In genomic region chr22:37999640-38000272, GRCh38 we compare ENCODE assay signal across 9 cellular contexts. TPM values are rescaled to one million over a fixed set of nuclear protein-coding genes. Genes with fewer than 3 reads are reported as not detected.
A peak's percentile ranks its signal among the peaks of the same experiment; 100 is the strongest.
DNase-seq lines count a peak whose midpoint lies in the region; ATAC-seq, FAIRE-seq and TF ChIP-seq lines count a peak whose summit lies in the region.
"Had no signal": no experiment of that assay in that cellular context is flagged by ENCODE, and none has a peak within 500 bp of the region (broad histone marks: within the 10 kb centered on the region; RNA-seq: fewer than 3 reads in every experiment).

No MANE protein-coding gene starts in this region.

- intact Hi-C loops in CD14-positive monocyte (cut with micrococcal nuclease) (no loop called here), left colon (cut with DNase I, micrococcal nuclease) (no loop called here)

- H3K4me1 Mint-ChIP-seq in CD14-positive monocyte: peaks cover 11% of the 10 kb centered on the region
- no peaks in the 10 kb centered on the region for H3K4me1 Mint-ChIP-seq in activated T-helper 17 cell treated with anti-CD3 and anti-CD28 coated beads, Interleukin-2, amount 50 U/mL, for 72 hours

- ATAC-seq in activated T-helper 17 cell treated with anti-CD3 and anti-CD28 coated beads, Interleukin-2, amount 50 U/mL, for 72 hours (replicated peaks): peak; percentile 78
- ATAC-seq in GM18907 (IDR thresholded peaks at IDR 0.05; ENCODE audit: unreplicated experiment) (no peak), left colon (no peak)

- DNase-seq in CD14-positive monocyte (ENCODE audit: low spot score) (peak; percentile 61), LHCN-M2 (ENCODE audit: low read depth) (peak; percentile 83), kidney epithelial cell (ENCODE audit: low read depth) (peak; percentile 7), left colon (no peak), RCC 7860 (ENCODE audit: low spot score) (no peak), HuH-7 (ENCODE audit: low spot score) (no peak)

- no peak overlapping the region for H3K4me3 ChIP-seq in kidney epithelial cell (ENCODE audit: low read depth, low read length)

- TF ChIP-seq CTCF in CD14-positive monocyte (IDR thresholded peaks at IDR 0.05) (no peak), kidney epithelial cell (IDR thresholded peaks at IDR 0.05; ENCODE audit: insufficient read depth, low read length, poor library complexity, severe bottlenecking) (no peak)

- H3K27me3 Mint-ChIP-seq in CD14-positive monocyte (ENCODE audit: low read depth in 3 of 3): peaks cover 2 to 4% (median 2%) of the 10 kb centered on the region in 3 donors
- H3K27me3 Mint-ChIP-seq in activated T-helper 17 cell treated with anti-CD3 and anti-CD28 coated beads, Interleukin-2, amount 50 U/mL, for 72 hours: no peaks in the 10 kb centered on the region

- H3K27ac Mint-ChIP-seq in CD14-positive monocyte: peak overlapping the region in 1 of 7 donors; percentile 47
- no peak overlapping the region for H3K27ac Mint-ChIP-seq in activated T-helper 17 cell treated with anti-CD3 and anti-CD28 coated beads, Interleukin-2, amount 50 U/mL, for 72 hours

- peaks cover 8% of the 10 kb centered on the region for H3K27me3 ChIP-seq in kidney epithelial cell (ENCODE audit: control insufficient read depth, insufficient read depth, low read length)

- no peak for FAIRE-seq in RCC 7860 (lab: Jason Lieb, UNC)

- H3K9me3 Mint-ChIP-seq in CD14-positive monocyte: no peaks in the 10 kb centered on the region
- no peaks in the 10 kb centered on the region for H3K9me3 Mint-ChIP-seq in activated T-helper 17 cell treated with anti-CD3 and anti-CD28 coated beads, Interleukin-2, amount 50 U/mL, for 72 hours

- no peak overlapping the region for H3K4me3 Mint-ChIP-seq in CD14-positive monocyte
- no peak overlapping the region for H3K4me3 Mint-ChIP-seq in activated T-helper 17 cell treated with anti-CD3 and anti-CD28 coated beads, Interleukin-2, amount 50 U/mL, for 72 hours

- no peaks in the 10 kb centered on the region for H3K36me3 Mint-ChIP-seq in CD14-positive monocyte
- no peaks in the 10 kb centered on the region for H3K36me3 Mint-ChIP-seq in activated T-helper 17 cell treated with anti-CD3 and anti-CD28 coated beads, Interleukin-2, amount 50 U/mL, for 72 hours (ENCODE audit: low read depth)

- H3K36me3 ChIP-seq in kidney epithelial cell (ENCODE audit: control insufficient read depth, insufficient read depth, low read length): no peaks in the 10 kb centered on the region

RNA-seq across cellular contexts. Expression of gene SOX10, which starts 15.4 kb away (rescaled TPM):
- not detected for polyA plus RNA-seq in CD14-positive monocyte
- total RNA-seq in LHCN-M2 (2014; rRNA removed) (not detected in 2 replicates), kidney epithelial cell (not detected in 2 replicates), left colon (1 to 10 TPM; 1.5 to 3.7 TPM)
- polyA plus RNA-seq in LHCN-M2 (2012): 0.04 TPM
- total RNA-seq in activated T-helper 17 cell treated with anti-CD3 and anti-CD28 coated beads, Interleukin-2, amount 50 U/mL, for 72 hours: not detected
- total RNA-seq: T-helper 1 cell treated with Interleukin-12 subunit alpha and Interleukin-12 subunit beta and Interleukin-4 antibody, amounts not matched to agents 30 ng/mL and 1 ng/mL, for 36 hours had no signal

RNA-seq across cellular contexts. Expression of gene POLR2F, which starts 46.3 kb away (rescaled TPM):
- polyA plus RNA-seq in CD14-positive monocyte: 100 to 1,000 TPM; 143 to 182 TPM
- 45.9 and 64.8 TPM in 2 replicates for total RNA-seq in LHCN-M2 (2014; rRNA removed)
- polyA plus RNA-seq in LHCN-M2 (2012): 182 TPM
- 10 to 100 TPM; 48.1 to 95.1 TPM for total RNA-seq in activated T-helper 17 cell treated with anti-CD3 and anti-CD28 coated beads, Interleukin-2, amount 50 U/mL, for 72 hours
- 77.9 and 79.8 TPM in 2 replicates for total RNA-seq in kidney epithelial cell
- total RNA-seq in left colon: 10 to 100 TPM; 51.1 to 60.2 TPM

RNA-seq across cellular contexts. Expression of gene C22orf23, which starts 46.4 kb away (rescaled TPM):
- not detected for polyA plus RNA-seq in CD14-positive monocyte
- total RNA-seq in LHCN-M2 (2014; rRNA removed) (0.29 TPM in 1 of 2 replicates, not detected in the other), kidney epithelial cell (0.75 TPM in 1 of 2 replicates, not detected in the other), left colon (not detected)
- polyA plus RNA-seq in LHCN-M2 (2012): 0.97 TPM
- under 1 TPM in 1 of 2 donors, not detected in 1; 0.84 TPM for total RNA-seq in activated T-helper 17 cell treated with anti-CD3 and anti-CD28 coated beads, Interleukin-2, amount 50 U/mL, for 72 hours
- total RNA-seq: T-helper 1 cell treated with Interleukin-12 subunit alpha and Interleukin-12 subunit beta and Interleukin-4 antibody, amounts not matched to agents 30 ng/mL and 1 ng/mL, for 36 hours had no signal

RNA-seq across cellular contexts. Expression of gene PICK1, which starts 57.4 kb away (rescaled TPM):
- 1 to 10 TPM; 6.4 to 7.2 TPM for polyA plus RNA-seq in CD14-positive monocyte
- 5.2 and 6.0 TPM in 2 replicates for total RNA-seq in LHCN-M2 (2014; rRNA removed)
- polyA plus RNA-seq in LHCN-M2 (2012): 4.9 TPM
- 10 to 100 TPM; 15.2 to 23.2 TPM for total RNA-seq in activated T-helper 17 cell treated with anti-CD3 and anti-CD28 coated beads, Interleukin-2, amount 50 U/mL, for 72 hours
- total RNA-seq in kidney epithelial cell: 53.9 and 55.6 TPM in 2 replicates
- total RNA-seq in left colon: 10 to 100 TPM; 34.3 to 40.4 TPM

Comparison
In these comparisons a context has a peak if more than half of its experiments do, and no peak if none do; other contexts are left out.
1. DNase-seq: peak in CD14-positive monocyte (single experiment), LHCN-M2 (single experiment) and kidney epithelial cell (single experiment); none in left colon (0 of 2), RCC 7860 (single experiment) and HuH-7 (single experiment).